1 cellular context compared by ENCODE assay signal in the genomic region with DNA sequence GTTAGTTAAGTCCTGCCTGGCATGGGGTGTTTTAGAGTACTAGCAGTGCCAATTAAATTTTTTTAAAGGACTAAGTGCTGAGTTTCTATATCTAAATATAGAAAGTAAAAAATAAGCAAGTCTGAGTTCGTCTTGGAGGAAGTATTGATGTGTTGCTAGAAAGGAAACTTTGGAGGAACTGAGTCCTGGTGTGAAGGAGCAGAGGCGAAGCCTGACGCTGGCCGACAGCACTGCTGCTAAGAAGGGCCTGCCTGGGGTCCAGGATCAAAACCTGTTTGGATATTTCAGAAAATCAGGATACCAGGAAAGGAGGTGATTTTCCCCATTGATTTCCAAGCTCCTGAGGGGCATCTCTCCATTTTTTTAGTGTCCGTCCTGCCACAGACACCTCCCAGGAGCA.
TF ChIP-seq lines count a peak whose summit lies in the region.

No MANE protein-coding gene starts in this region.

TF ChIP-seq in H1, 55 proteins besides CTCF, POLR2A, EP300 and RAD21:
- TF ChIP-seq BACH1 (IDR thresholded peaks at IDR 0.05; ENCODE audit: low read length) (no peak), KDM4A (IDR thresholded peaks at IDR 0.05; ENCODE audit: low read depth, low read length, severe bottlenecking) (no peak)
- TF ChIP-seq, protein P1, sequence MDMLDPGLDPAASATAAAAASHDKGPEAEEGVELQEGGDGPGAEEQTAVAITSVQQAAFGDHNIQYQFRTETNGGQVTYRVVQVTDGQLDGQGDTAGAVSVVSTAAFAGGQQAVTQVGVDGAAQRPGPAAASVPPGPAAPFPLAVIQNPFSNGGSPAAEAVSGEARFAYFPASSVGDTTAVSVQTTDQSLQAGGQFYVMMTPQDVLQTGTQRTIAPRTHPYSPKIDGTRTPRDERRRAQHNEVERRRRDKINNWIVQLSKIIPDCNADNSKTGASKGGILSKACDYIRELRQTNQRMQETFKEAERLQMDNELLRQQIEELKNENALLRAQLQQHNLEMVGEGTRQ (IDR thresholded peaks at IDR 0.05; ENCODE audit: low read length): no peak
